ENCODE assay signal across 28 cellular contexts in genomic region chr6:151339369-151339768, GRCh38.
"Had no signal": no experiment of that assay in that cellular context is flagged by ENCODE, and none has a peak within 500 bp of the region (broad histone marks: within the 10 kb centered on the region; RNA-seq: fewer than 3 reads in every experiment).

No MANE protein-coding gene starts in this region.

- H3K4me1 Mint-ChIP-seq: activated T-helper 17 cell treated with anti-CD3 and anti-CD28 coated beads, Interleukin-2, amount 50 U/mL, for 72 hours; central memory CD8-positive, alpha-beta T cell; endodermal cell had no signal

- H3K4me3 ChIP-seq: coronary artery, dorsolateral prefrontal cortex, esophagus muscularis mucosa, gastroesophageal sphincter, heart right ventricle had no signal

- H3K27me3 Mint-ChIP-seq: activated naive CD8-positive, alpha-beta T cell; activated T-helper 17 cell treated with anti-CD3 and anti-CD28 coated beads, Interleukin-2, amount 50 U/mL, for 72 hours; dendritic cell treated with granulocyte-macrophage colony-stimulating factor and Interleukin-4, amounts not matched to agents 40 ng/mL and 50 ng/mL, for 4 days had no signal

- H3K27ac Mint-ChIP-seq: activated CD8-positive, alpha-beta T cell treated with anti-CD3 and anti-CD28 coated beads for 36 hours; activated naive CD8-positive, alpha-beta T cell; activated T-helper 17 cell treated with anti-CD3 and anti-CD28 coated beads, Interleukin-2, amount 50 U/mL, for 72 hours; dendritic cell treated with granulocyte-macrophage colony-stimulating factor and Interleukin-4, amounts not matched to agents 40 ng/mL and 50 ng/mL, for 4 days; endodermal cell; WTC11 had no signal

- H3K4me3 Mint-ChIP-seq: activated CD8-positive, alpha-beta T cell treated with anti-CD3 and anti-CD28 coated beads for 36 hours; activated naive CD8-positive, alpha-beta T cell; activated T-cell treated with anti-CD3 and anti-CD28 coated beads, Interleukin-2, amount 50 U/mL, for 4 hours; activated T-helper 17 cell treated with anti-CD3 and anti-CD28 coated beads, Interleukin-2, amount 50 U/mL, for 72 hours; central memory CD8-positive, alpha-beta T cell; dendritic cell treated with granulocyte-macrophage colony-stimulating factor and Interleukin-4, amounts not matched to agents 40 ng/mL and 50 ng/mL, for 4 days; endodermal cell; WTC11 had no signal

- H3K9me3 Mint-ChIP-seq: activated CD8-positive, alpha-beta T cell treated with anti-CD3 and anti-CD28 coated beads for 36 hours; activated T-cell treated with anti-CD3 and anti-CD28 coated beads, Interleukin-2, amount 50 U/mL, for 4 hours; activated T-helper 17 cell treated with anti-CD3 and anti-CD28 coated beads, Interleukin-2, amount 50 U/mL, for 72 hours; central memory CD8-positive, alpha-beta T cell; dendritic cell treated with granulocyte-macrophage colony-stimulating factor and Interleukin-4, amounts not matched to agents 40 ng/mL and 50 ng/mL, for 4 days; endodermal cell had no signal

- H3K36me3 Mint-ChIP-seq: activated naive CD8-positive, alpha-beta T cell had no signal

- DNase-seq: activated CD4-positive, alpha-beta T cell treated with anti-CD3 and anti-CD28 coated beads for 1 hour; activated CD4-positive, alpha-beta T cell treated with anti-CD3 and anti-CD28 coated beads for 48 hours; activated CD4-positive, alpha-beta T cell treated with anti-CD3 and anti-CD28 coated beads, Interleukin-2, amount 50 U/mL, for 1 hour; activated CD4-positive, alpha-beta T cell treated with anti-CD3 and anti-CD28 coated beads, Interleukin-2, amount 50 U/mL, for 48 hours; activated CD8-positive, alpha-beta memory T cell treated with anti-CD3 and anti-CD28 coated beads for 24 hours; activated CD8-positive, alpha-beta T cell treated with anti-CD3 and anti-CD28 coated beads for 36 hours; activated effector memory CD4-positive, alpha-beta T cell treated with Interleukin-2 at 50 U/mL for 16 hours; activated gamma-delta T cell treated with Interleukin-2 at 50 U/mL for 16 hours; activated naive CD4-positive, alpha-beta T cell treated with anti-CD3 and anti-CD28 coated beads, Interleukin-2, amount 50 U/mL, for 16 hours; activated naive CD4-positive, alpha-beta T cell treated with Interleukin-2 at 50 U/mL for 16 hours; activated T-cell treated with anti-CD3 and anti-CD28 coated beads, Interleukin-2, amount 50 U/mL, for 4 hours; amniotic stem cell; brain microvascular endothelial cell; dorsolateral prefrontal cortex; effector memory CD4-positive, alpha-beta T cell; endodermal cell; erythroblast; foreskin melanocyte; heart right ventricle; T-helper 2 cell had no signal
